28 cellular contexts compared by ENCODE assay signal in the genomic region with DNA sequence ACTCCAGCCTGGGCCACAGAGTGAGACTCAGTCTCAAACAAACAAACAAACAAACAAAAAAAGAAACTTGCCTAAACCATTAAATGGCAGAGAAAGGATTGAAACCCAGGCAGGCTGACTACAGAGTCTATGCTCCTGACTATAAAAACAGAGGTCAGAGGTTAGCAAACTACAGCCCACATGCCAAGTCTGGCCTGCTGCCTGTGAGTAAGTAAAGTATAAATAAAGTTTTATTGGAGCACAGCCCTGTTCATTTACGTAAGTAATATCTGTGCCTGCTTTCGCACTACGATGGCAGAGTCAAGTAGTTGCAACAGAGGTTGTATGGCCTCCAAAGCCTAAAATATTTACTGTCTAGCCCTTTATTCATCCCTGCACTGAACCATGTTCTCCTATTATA.
"Had no signal": no experiment of that assay in that cellular context is flagged by ENCODE, and none has a peak within 500 bp of the region (broad histone marks: within the 10 kb centered on the region; RNA-seq: fewer than 3 reads in every experiment).

No MANE protein-coding gene starts in this region.

- ATAC-seq: activated CD4-positive, CD25-positive, alpha-beta regulatory T cell treated with anti-CD3 and anti-CD28 coated beads, Interleukin-2, amount 50 U/mL, for 24 hours; activated CD8-positive, alpha-beta T cell treated with anti-CD3 and anti-CD28 coated beads for 36 hours; activated T-cell treated with anti-CD3 and anti-CD28 coated beads, Interleukin-2, amount 50 U/mL, for 4 hours; foreskin keratinocyte; gastrocnemius medialis; heart left ventricle had no signal

- H3K27me3 ChIP-seq: colonic mucosa, esophagus muscularis mucosa, foreskin keratinocyte, gastrocnemius medialis, heart left ventricle had no signal

- H3K36me3 ChIP-seq: colonic mucosa had no signal

- H3K4me3 ChIP-seq: colonic mucosa, esophagus muscularis mucosa, gastrocnemius medialis, heart left ventricle had no signal

- H3K27me3 Mint-ChIP-seq: activated B cell treated with CpG ODN at 0.5 μM for 24 hours; activated CD8-positive, alpha-beta T cell treated with anti-CD3 and anti-CD28 coated beads for 36 hours; activated naive CD8-positive, alpha-beta T cell had no signal

- DNase-seq: activated B cell treated with CpG ODN at 0.5 μM for 24 hours; activated CD4-positive, alpha-beta T cell treated with anti-CD3 and anti-CD28 coated beads for 48 hours; activated CD4-positive, alpha-beta T cell treated with anti-CD3 and anti-CD28 coated beads, Interleukin-2, amount 50 U/mL, for 1 hour; activated CD4-positive, alpha-beta T cell treated with anti-CD3 and anti-CD28 coated beads, Interleukin-2, amount 50 U/mL, for 48 hours; activated CD8-positive, alpha-beta memory T cell treated with anti-CD3 and anti-CD28 coated beads for 24 hours; activated CD8-positive, alpha-beta T cell treated with anti-CD3 and anti-CD28 coated beads for 36 hours; activated effector memory CD4-positive, alpha-beta T cell treated with Interleukin-2 at 50 U/mL for 16 hours; activated gamma-delta T cell treated with Interleukin-2 at 50 U/mL for 16 hours; activated naive CD4-positive, alpha-beta T cell treated with anti-CD3 and anti-CD28 coated beads, Interleukin-2, amount 50 U/mL, for 16 hours; activated naive CD4-positive, alpha-beta T cell treated with Interleukin-2 at 50 U/mL for 16 hours; activated T-cell treated with anti-CD3 and anti-CD28 coated beads, Interleukin-2, amount 50 U/mL, for 4 hours; amniotic stem cell; anterior cingulate cortex; caudate nucleus; cerebellar nuclear complex; colonic mucosa; effector CD8-positive, alpha-beta T cell; erythroblast; foreskin keratinocyte; gastrocnemius medialis; glutamatergic neuron; heart left ventricle; T-helper 2 cell; WERI-Rb-1 had no signal

- FAIRE-seq: astrocyte had no signal

- H3K4me1 Mint-ChIP-seq: activated B cell treated with CpG ODN at 0.5 μM for 24 hours had no signal

- H3K9me3 Mint-ChIP-seq: activated B cell treated with CpG ODN at 0.5 μM for 24 hours; activated CD8-positive, alpha-beta T cell treated with anti-CD3 and anti-CD28 coated beads for 36 hours; activated T-cell treated with anti-CD3 and anti-CD28 coated beads, Interleukin-2, amount 50 U/mL, for 4 hours had no signal

- H3K4me1 ChIP-seq: colonic mucosa, esophagus muscularis mucosa, foreskin keratinocyte, gastrocnemius medialis had no signal

- H3K4me3 Mint-ChIP-seq: activated B cell treated with CpG ODN at 0.5 μM for 24 hours; activated CD8-positive, alpha-beta T cell treated with anti-CD3 and anti-CD28 coated beads for 36 hours; activated naive CD8-positive, alpha-beta T cell; activated T-cell treated with anti-CD3 and anti-CD28 coated beads, Interleukin-2, amount 50 U/mL, for 4 hours had no signal

- H3K27ac ChIP-seq: colonic mucosa, esophagus muscularis mucosa, foreskin keratinocyte, gastrocnemius medialis, heart left ventricle, WERI-Rb-1 had no signal

- H3K27ac Mint-ChIP-seq: activated B cell treated with CpG ODN at 0.5 μM for 24 hours; activated CD8-positive, alpha-beta T cell treated with anti-CD3 and anti-CD28 coated beads for 36 hours; activated naive CD8-positive, alpha-beta T cell had no signal

- H3K9me3 ChIP-seq: colonic mucosa, esophagus muscularis mucosa, gastrocnemius medialis, heart left ventricle had no signal
